In the genomic region with DNA sequence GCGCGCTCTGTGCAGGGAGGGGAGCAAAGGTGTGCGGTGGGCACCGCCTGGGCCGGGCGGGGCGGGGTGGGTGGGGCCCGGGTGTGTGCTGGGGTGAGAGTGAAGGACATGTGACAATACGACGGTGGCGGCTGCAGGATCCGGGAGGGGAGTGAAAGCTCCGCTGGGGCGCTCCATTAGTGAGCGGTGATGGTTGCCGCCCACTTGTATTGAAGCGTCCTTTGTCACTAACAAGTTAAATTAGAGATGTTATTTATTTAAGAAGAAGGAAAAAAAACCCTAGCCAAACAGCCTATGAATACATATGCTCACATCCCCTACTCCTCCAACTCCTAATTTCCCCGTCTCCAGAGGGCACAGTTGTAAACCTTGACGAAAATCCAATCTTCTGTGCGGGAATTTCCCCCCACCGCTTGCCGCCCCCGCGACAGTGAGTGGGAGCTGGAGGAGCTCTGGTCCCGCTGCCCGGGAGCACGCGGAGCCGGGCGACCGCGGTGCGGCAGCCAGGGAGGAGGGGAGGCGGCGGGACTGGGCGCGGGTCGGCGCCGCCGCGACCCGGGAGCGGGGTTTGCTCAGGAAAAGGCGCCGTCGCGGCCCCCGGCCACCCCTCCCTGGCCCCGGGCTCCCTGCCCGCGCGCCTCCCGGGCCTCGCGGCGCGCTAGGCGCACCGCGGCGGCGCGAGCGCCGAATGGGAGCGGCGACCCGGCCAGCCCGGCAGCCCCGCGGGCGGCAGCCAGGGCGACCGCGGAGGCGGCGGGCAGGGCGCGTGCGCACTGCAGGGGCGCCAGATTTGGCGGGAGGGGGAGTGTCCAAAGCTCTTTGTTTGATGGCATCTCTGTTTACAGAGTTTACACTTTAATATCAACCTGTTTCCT, we compare ENCODE assay signal across 1 cellular context.
TF ChIP-seq lines count a peak whose summit lies in the region.

A gene (plus strand): TSS at position 851 of the 875 bp plus-strand sequence. CDS start 206 bp downstream, outside the sequence.

TF ChIP-seq in K562, 482 proteins besides CTCF, POLR2A, EP300 and RAD21 (continued from another document and continues in another):
- TF ChIP-seq, protein P1, sequence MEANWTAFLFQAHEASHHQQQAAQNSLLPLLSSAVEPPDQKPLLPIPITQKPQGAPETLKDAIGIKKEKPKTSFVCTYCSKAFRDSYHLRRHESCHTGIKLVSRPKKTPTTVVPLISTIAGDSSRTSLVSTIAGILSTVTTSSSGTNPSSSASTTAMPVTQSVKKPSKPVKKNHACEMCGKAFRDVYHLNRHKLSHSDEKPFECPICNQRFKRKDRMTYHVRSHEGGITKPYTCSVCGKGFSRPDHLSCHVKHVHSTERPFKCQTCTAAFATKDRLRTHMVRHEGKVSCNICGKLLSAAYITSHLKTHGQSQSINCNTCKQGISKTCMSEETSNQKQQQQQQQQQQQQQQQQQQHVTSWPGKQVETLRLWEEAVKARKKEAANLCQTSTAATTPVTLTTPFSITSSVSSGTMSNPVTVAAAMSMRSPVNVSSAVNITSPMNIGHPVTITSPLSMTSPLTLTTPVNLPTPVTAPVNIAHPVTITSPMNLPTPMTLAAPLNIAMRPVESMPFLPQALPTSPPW (CRISPR knock-in tag; IDR thresholded peaks at IDR 0.05), result peak; percentile 78
- TF ChIP-seq ZBTB8A (IDR thresholded peaks at IDR 0.05; ENCODE audit: partially characterized antibody), result no peak
- TF ChIP-seq, protein P2, sequence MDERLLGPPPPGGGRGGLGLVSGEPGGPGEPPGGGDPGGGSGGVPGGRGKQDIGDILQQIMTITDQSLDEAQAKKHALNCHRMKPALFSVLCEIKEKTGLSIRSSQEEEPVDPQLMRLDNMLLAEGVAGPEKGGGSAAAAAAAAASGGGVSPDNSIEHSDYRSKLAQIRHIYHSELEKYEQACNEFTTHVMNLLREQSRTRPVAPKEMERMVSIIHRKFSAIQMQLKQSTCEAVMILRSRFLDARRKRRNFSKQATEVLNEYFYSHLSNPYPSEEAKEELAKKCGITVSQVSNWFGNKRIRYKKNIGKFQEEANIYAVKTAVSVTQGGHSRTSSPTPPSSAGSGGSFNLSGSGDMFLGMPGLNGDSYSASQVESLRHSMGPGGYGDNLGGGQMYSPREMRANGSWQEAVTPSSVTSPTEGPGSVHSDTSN (CRISPR knock-in tag; IDR thresholded peaks at IDR 0.05; ENCODE audit: low read depth), result no peak
- TF ChIP-seq, protein P2 (tag; conservative IDR thresholded peaks at IDR 0.05; ENCODE audit: low read depth), result no peak
- no peak for TF ChIP-seq FIP1L1 (IDR thresholded peaks at IDR 0.05; ENCODE audit: low read depth, low read length, poor library complexity, severe bottlenecking)
- TF ChIP-seq, protein P3, sequence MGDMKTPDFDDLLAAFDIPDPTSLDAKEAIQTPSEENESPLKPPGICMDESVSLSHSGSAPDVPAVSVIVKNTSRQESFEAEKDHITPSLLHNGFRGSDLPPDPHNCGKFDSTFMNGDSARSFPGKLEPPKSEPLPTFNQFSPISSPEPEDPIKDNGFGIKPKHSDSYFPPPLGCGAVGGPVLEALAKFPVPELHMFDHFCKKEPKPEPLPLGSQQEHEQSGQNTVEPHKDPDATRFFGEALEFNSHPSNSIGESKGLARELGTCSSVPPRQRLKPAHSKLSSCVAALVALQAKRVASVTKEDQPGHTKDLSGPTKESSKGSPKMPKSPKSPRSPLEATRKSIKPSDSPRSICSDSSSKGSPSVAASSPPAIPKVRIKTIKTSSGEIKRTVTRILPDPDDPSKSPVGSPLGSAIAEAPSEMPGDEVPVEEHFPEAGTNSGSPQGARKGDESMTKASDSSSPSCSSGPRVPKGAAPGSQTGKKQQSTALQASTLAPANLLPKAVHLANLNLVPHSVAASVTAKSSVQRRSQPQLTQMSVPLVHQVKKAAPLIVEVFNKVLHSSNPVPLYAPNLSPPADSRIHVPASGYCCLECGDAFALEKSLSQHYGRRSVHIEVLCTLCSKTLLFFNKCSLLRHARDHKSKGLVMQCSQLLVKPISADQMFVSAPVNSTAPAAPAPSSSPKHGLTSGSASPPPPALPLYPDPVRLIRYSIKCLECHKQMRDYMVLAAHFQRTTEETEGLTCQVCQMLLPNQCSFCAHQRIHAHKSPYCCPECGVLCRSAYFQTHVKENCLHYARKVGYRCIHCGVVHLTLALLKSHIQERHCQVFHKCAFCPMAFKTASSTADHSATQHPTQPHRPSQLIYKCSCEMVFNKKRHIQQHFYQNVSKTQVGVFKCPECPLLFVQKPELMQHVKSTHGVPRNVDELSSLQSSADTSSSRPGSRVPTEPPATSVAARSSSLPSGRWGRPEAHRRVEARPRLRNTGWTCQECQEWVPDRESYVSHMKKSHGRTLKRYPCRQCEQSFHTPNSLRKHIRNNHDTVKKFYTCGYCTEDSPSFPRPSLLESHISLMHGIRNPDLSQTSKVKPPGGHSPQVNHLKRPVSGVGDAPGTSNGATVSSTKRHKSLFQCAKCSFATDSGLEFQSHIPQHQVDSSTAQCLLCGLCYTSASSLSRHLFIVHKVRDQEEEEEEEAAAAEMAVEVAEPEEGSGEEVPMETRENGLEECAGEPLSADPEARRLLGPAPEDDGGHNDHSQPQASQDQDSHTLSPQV (IDR thresholded peaks at IDR 0.05), result no peak; the same call in 1 of the 2 replicates
- 0 out of 2 replicates have a peak, but pooled peaks have one; percentile 39 for TF ChIP-seq MBD2 (IDR thresholded peaks at IDR 0.05; ENCODE audit: borderline replicate concordance, low read depth)
- TF ChIP-seq, protein P4, sequence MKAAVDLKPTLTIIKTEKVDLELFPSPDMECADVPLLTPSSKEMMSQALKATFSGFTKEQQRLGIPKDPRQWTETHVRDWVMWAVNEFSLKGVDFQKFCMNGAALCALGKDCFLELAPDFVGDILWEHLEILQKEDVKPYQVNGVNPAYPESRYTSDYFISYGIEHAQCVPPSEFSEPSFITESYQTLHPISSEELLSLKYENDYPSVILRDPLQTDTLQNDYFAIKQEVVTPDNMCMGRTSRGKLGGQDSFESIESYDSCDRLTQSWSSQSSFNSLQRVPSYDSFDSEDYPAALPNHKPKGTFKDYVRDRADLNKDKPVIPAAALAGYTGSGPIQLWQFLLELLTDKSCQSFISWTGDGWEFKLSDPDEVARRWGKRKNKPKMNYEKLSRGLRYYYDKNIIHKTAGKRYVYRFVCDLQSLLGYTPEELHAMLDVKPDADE (conservative IDR thresholded peaks at IDR 0.05; ENCODE audit: control insufficient read depth, low read depth, low read length), result peak; percentile 66; the same call in 1 of the 2 replicates
- TF ChIP-seq STAG1 (CRISPR knock-in tag; IDR thresholded peaks at IDR 0.05; ENCODE audit: borderline replicate concordance), result no peak
- no peak for TF ChIP-seq TBL1XR1 (IDR thresholded peaks at IDR 0.05; ENCODE audit: low read length in 2 of 2)
- TF ChIP-seq, protein P5, sequence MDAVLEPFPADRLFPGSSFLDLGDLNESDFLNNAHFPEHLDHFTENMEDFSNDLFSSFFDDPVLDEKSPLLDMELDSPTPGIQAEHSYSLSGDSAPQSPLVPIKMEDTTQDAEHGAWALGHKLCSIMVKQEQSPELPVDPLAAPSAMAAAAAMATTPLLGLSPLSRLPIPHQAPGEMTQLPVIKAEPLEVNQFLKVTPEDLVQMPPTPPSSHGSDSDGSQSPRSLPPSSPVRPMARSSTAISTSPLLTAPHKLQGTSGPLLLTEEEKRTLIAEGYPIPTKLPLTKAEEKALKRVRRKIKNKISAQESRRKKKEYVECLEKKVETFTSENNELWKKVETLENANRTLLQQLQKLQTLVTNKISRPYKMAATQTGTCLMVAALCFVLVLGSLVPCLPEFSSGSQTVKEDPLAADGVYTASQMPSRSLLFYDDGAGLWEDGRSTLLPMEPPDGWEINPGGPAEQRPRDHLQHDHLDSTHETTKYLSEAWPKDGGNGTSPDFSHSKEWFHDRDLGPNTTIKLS (IDR thresholded peaks at IDR 0.05; ENCODE audit: borderline replicate concordance, low read depth), result no peak
- TF ChIP-seq, protein P6, sequence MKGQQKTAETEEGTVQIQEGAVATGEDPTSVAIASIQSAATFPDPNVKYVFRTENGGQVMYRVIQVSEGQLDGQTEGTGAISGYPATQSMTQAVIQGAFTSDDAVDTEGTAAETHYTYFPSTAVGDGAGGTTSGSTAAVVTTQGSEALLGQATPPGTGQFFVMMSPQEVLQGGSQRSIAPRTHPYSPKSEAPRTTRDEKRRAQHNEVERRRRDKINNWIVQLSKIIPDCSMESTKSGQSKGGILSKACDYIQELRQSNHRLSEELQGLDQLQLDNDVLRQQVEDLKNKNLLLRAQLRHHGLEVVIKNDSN (CRISPR knock-in tag; IDR thresholded peaks at IDR 0.05), result 0 out of 2 replicates have a peak, but pooled peaks have one; percentile 28
- peak; percentile 29; the same call in 1 of the 2 replicates for TF ChIP-seq POLR2AphosphoS5 (IDR thresholded peaks at IDR 0.05; ENCODE audit: control insufficient read depth, insufficient read depth, low read depth, low read length)
- TF ChIP-seq TARDBP (IDR thresholded peaks at IDR 0.05), result no peak
- TF ChIP-seq CCNT2 (IDR thresholded peaks at IDR 0.05; ENCODE audit: borderline replicate concordance, extremely low read depth, insufficient read length, low read depth, low read length), result peak; percentile 95
- no peak for TF ChIP-seq MIER1 (IDR thresholded peaks at IDR 0.05; ENCODE audit: low read depth)
- TF ChIP-seq GTF2A2 (tag; IDR thresholded peaks at IDR 0.05), result no peak
- TF ChIP-seq DDX20 (tag; IDR thresholded peaks at IDR 0.05; ENCODE audit: low read depth), result no peak
- TF ChIP-seq CAMTA2 (CRISPR knock-in tag; conservative IDR thresholded peaks at IDR 0.05), result no peak
- TF ChIP-seq, protein P7, sequence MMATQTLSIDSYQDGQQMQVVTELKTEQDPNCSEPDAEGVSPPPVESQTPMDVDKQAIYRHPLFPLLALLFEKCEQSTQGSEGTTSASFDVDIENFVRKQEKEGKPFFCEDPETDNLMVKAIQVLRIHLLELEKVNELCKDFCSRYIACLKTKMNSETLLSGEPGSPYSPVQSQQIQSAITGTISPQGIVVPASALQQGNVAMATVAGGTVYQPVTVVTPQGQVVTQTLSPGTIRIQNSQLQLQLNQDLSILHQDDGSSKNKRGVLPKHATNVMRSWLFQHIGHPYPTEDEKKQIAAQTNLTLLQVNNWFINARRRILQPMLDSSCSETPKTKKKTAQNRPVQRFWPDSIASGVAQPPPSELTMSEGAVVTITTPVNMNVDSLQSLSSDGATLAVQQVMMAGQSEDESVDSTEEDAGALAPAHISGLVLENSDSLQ (IDR thresholded peaks at IDR 0.05), result no peak
- TF ChIP-seq ELF4 (CRISPR knock-in tag; IDR thresholded peaks at IDR 0.05), result peak; percentile 23; the same call in 1 of the 2 replicates
- TF ChIP-seq, protein P8, sequence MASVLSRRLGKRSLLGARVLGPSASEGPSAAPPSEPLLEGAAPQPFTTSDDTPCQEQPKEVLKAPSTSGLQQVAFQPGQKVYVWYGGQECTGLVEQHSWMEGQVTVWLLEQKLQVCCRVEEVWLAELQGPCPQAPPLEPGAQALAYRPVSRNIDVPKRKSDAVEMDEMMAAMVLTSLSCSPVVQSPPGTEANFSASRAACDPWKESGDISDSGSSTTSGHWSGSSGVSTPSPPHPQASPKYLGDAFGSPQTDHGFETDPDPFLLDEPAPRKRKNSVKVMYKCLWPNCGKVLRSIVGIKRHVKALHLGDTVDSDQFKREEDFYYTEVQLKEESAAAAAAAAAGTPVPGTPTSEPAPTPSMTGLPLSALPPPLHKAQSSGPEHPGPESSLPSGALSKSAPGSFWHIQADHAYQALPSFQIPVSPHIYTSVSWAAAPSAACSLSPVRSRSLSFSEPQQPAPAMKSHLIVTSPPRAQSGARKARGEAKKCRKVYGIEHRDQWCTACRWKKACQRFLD (CRISPR knock-in tag; IDR thresholded peaks at IDR 0.05), result peak; percentile 47; the same call in 1 of the 2 replicates
- no peak; the same call in 1 of the 2 replicates for TF ChIP-seq FOSL1 (tag; conservative IDR thresholded peaks at IDR 0.05)
- TF ChIP-seq, protein P9, sequence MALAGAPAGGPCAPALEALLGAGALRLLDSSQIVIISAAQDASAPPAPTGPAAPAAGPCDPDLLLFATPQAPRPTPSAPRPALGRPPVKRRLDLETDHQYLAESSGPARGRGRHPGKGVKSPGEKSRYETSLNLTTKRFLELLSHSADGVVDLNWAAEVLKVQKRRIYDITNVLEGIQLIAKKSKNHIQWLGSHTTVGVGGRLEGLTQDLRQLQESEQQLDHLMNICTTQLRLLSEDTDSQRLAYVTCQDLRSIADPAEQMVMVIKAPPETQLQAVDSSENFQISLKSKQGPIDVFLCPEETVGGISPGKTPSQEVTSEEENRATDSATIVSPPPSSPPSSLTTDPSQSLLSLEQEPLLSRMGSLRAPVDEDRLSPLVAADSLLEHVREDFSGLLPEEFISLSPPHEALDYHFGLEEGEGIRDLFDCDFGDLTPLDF (CRISPR knock-in tag; IDR thresholded peaks at IDR 0.05), result no peak
- TF ChIP-seq ZFX (CRISPR knock-in tag; IDR thresholded peaks at IDR 0.05), result 0 out of 2 replicates have a peak, but pooled peaks have one; percentile 20
- TF ChIP-seq SMC3 (conservative IDR thresholded peaks at IDR 0.05; ENCODE audit: insufficient read depth, low read depth, low read length), result no peak
- no peak for TF ChIP-seq MAFK (IDR thresholded peaks at IDR 0.05; ENCODE audit: low read length)
- TF ChIP-seq, protein P10, sequence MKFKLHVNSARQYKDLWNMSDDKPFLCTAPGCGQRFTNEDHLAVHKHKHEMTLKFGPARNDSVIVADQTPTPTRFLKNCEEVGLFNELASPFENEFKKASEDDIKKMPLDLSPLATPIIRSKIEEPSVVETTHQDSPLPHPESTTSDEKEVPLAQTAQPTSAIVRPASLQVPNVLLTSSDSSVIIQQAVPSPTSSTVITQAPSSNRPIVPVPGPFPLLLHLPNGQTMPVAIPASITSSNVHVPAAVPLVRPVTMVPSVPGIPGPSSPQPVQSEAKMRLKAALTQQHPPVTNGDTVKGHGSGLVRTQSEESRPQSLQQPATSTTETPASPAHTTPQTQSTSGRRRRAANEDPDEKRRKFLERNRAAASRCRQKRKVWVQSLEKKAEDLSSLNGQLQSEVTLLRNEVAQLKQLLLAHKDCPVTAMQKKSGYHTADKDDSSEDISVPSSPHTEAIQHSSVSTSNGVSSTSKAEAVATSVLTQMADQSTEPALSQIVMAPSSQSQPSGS (CRISPR knock-in tag; IDR thresholded peaks at IDR 0.05), result no peak
- TF ChIP-seq, protein P11, sequence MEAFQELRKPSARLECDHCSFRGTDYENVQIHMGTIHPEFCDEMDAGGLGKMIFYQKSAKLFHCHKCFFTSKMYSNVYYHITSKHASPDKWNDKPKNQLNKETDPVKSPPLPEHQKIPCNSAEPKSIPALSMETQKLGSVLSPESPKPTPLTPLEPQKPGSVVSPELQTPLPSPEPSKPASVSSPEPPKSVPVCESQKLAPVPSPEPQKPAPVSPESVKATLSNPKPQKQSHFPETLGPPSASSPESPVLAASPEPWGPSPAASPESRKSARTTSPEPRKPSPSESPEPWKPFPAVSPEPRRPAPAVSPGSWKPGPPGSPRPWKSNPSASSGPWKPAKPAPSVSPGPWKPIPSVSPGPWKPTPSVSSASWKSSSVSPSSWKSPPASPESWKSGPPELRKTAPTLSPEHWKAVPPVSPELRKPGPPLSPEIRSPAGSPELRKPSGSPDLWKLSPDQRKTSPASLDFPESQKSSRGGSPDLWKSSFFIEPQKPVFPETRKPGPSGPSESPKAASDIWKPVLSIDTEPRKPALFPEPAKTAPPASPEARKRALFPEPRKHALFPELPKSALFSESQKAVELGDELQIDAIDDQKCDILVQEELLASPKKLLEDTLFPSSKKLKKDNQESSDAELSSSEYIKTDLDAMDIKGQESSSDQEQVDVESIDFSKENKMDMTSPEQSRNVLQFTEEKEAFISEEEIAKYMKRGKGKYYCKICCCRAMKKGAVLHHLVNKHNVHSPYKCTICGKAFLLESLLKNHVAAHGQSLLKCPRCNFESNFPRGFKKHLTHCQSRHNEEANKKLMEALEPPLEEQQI (IDR thresholded peaks at IDR 0.05), result no peak
